21 cellular contexts compared by ENCODE assay signal in the genomic region with DNA sequence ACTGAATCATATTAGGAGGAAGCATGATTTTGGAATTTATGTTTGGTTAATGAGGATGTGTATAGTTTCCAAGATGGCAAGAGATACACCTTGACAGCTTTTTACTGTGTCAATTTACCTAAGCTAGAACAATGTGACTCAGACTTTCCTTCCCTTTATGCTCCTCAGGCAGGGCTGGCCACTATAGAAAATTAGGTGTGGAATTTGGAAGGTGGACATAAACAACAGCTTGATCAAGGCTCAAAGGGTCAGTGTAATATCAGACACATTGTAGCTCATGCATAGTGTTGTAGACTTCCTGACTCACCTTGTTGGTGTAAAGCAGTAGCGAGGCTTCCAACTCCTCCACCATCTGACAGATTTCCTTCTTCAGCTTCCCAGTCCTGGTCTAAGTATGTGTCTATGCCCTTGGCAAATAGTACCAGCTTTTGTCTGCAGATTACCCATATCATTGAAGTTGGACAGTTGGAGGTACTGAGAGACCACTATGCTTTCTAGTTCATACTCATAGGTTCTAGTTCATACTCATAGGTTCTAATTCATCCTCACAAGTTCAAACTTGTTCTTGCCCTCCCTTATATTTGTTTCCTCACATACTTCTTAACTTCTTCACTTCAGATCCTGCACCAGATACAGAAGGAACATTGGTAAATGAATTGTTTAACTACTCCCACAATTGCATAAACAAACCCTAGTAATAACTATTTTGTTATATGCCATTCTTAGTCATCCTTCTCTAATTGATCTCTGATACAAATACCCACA.
"Had no signal": no experiment of that assay in that cellular context is flagged by ENCODE, and none has a peak within 500 bp of the region (broad histone marks: within the 10 kb centered on the region; RNA-seq: fewer than 3 reads in every experiment).

No MANE protein-coding gene starts in this region.

- H3K9me3 Mint-ChIP-seq: activated T-helper 17 cell treated with anti-CD3 and anti-CD28 coated beads, Interleukin-2, amount 50 U/mL, for 72 hours; mesothelial cell of epicardium; nephron progenitor cell had no signal

- H3K36me3 Mint-ChIP-seq: activated CD4-positive, alpha-beta memory T cell treated with anti-CD3 and anti-CD28 coated beads for 36 hours; mesothelial cell of epicardium; stimulated activated naive B cell treated with anti-CD40 and anti-IgM and Interleukin-4, amounts not matched to agents 10 μg/mL and 1 μg/mL and 100 μg/mL, for 72 hours had no signal

- H3K27me3 Mint-ChIP-seq: activated B cell treated with CpG ODN at 0.5 μM for 24 hours; activated CD4-positive, alpha-beta memory T cell treated with anti-CD3 and anti-CD28 coated beads for 36 hours; activated naive CD8-positive, alpha-beta T cell treated with anti-CD3 and anti-CD28 coated beads, Interleukin-2, amount 50 U/mL, for 24 hours; activated T-helper 17 cell treated with anti-CD3 and anti-CD28 coated beads, Interleukin-2, amount 50 U/mL, for 72 hours; stimulated activated naive B cell treated with anti-CD40 and anti-IgM and Interleukin-4, amounts not matched to agents 10 μg/mL and 1 μg/mL and 100 μg/mL, for 72 hours had no signal

- H3K4me3 Mint-ChIP-seq: activated B cell treated with CpG ODN at 0.5 μM for 24 hours; activated CD4-positive, alpha-beta memory T cell treated with anti-CD3 and anti-CD28 coated beads for 36 hours; activated naive CD4-positive, alpha-beta T cell treated with anti-CD3 and anti-CD28 coated beads for 36 hours; activated naive CD8-positive, alpha-beta T cell treated with anti-CD3 and anti-CD28 coated beads, Interleukin-2, amount 50 U/mL, for 24 hours; activated T-helper 17 cell treated with anti-CD3 and anti-CD28 coated beads, Interleukin-2, amount 50 U/mL, for 72 hours; mesothelial cell of epicardium; nephron progenitor cell; stimulated activated naive B cell treated with anti-CD40 and anti-IgM and Interleukin-4, amounts not matched to agents 10 μg/mL and 1 μg/mL and 100 μg/mL, for 72 hours; T-helper 2 cell treated with Interferon-gamma antibody and Interleukin-4, amounts not matched to agents 5 μg/mL and 100 μg/mL, for 36 hours had no signal

- H3K27ac Mint-ChIP-seq: activated B cell treated with CpG ODN at 0.5 μM for 24 hours; activated CD4-positive, alpha-beta memory T cell treated with anti-CD3 and anti-CD28 coated beads for 36 hours; activated naive CD4-positive, alpha-beta T cell treated with anti-CD3 and anti-CD28 coated beads for 36 hours; activated naive CD8-positive, alpha-beta T cell treated with anti-CD3 and anti-CD28 coated beads, Interleukin-2, amount 50 U/mL, for 24 hours; activated T-helper 17 cell treated with anti-CD3 and anti-CD28 coated beads, Interleukin-2, amount 50 U/mL, for 72 hours; mesothelial cell of epicardium; nephron progenitor cell; stimulated activated naive B cell treated with anti-CD40 and anti-IgM and Interleukin-4, amounts not matched to agents 10 μg/mL and 1 μg/mL and 100 μg/mL, for 72 hours; T-helper 2 cell treated with Interferon-gamma antibody and Interleukin-4, amounts not matched to agents 5 μg/mL and 100 μg/mL, for 36 hours had no signal

- H3K9me3 ChIP-seq: esophagus squamous epithelium, spleen, thoracic aorta, upper lobe of right lung had no signal

- H3K4me3 ChIP-seq: esophagus squamous epithelium, lung, spleen, thoracic aorta, upper lobe of right lung had no signal

- DNase-seq: activated B cell treated with CpG ODN at 0.5 μM for 24 hours; activated CD4-positive, alpha-beta memory T cell treated with anti-CD3 and anti-CD28 coated beads for 36 hours; activated CD4-positive, alpha-beta T cell treated with anti-CD3 and anti-CD28 coated beads for 4 hours; activated naive CD4-positive, alpha-beta T cell treated with anti-CD3 and anti-CD28 coated beads for 36 hours; activated naive CD8-positive, alpha-beta T cell treated with anti-CD3 and anti-CD28 coated beads, Interleukin-2, amount 50 U/mL, for 24 hours; anterior cingulate cortex; effector CD8-positive, alpha-beta T cell; esophagus squamous epithelium; hippocampal formation; islet precursor cell; nephron progenitor cell; nucleus accumbens; posterior cingulate gyrus; spleen; stimulated activated naive B cell treated with anti-CD40 and anti-IgM and Interleukin-4, amounts not matched to agents 10 μg/mL and 1 μg/mL and 100 μg/mL, for 72 hours; upper lobe of right lung had no signal

- H3K36me3 ChIP-seq: esophagus squamous epithelium, spleen, thoracic aorta, upper lobe of right lung had no signal

- H3K27ac ChIP-seq: esophagus squamous epithelium, spleen, thoracic aorta, upper lobe of right lung had no signal

- H3K4me1 Mint-ChIP-seq: activated B cell treated with CpG ODN at 0.5 μM for 24 hours; activated naive CD8-positive, alpha-beta T cell treated with anti-CD3 and anti-CD28 coated beads, Interleukin-2, amount 50 U/mL, for 24 hours; activated T-helper 17 cell treated with anti-CD3 and anti-CD28 coated beads, Interleukin-2, amount 50 U/mL, for 72 hours; mesothelial cell of epicardium; nephron progenitor cell; stimulated activated naive B cell treated with anti-CD40 and anti-IgM and Interleukin-4, amounts not matched to agents 10 μg/mL and 1 μg/mL and 100 μg/mL, for 72 hours had no signal

- H3K27me3 ChIP-seq: esophagus squamous epithelium, spleen, upper lobe of right lung had no signal

- ATAC-seq: activated naive CD8-positive, alpha-beta T cell treated with anti-CD3 and anti-CD28 coated beads, Interleukin-2, amount 50 U/mL, for 24 hours; activated T-helper 17 cell treated with anti-CD3 and anti-CD28 coated beads, Interleukin-2, amount 50 U/mL, for 72 hours; stimulated activated naive B cell treated with anti-CD40 and anti-IgM and Interleukin-4, amounts not matched to agents 10 μg/mL and 1 μg/mL and 100 μg/mL, for 72 hours; upper lobe of right lung had no signal

- H3K4me1 ChIP-seq: esophagus squamous epithelium, spleen, upper lobe of right lung had no signal
